ENCODE assay signal across 8 cellular contexts in the genomic region with DNA sequence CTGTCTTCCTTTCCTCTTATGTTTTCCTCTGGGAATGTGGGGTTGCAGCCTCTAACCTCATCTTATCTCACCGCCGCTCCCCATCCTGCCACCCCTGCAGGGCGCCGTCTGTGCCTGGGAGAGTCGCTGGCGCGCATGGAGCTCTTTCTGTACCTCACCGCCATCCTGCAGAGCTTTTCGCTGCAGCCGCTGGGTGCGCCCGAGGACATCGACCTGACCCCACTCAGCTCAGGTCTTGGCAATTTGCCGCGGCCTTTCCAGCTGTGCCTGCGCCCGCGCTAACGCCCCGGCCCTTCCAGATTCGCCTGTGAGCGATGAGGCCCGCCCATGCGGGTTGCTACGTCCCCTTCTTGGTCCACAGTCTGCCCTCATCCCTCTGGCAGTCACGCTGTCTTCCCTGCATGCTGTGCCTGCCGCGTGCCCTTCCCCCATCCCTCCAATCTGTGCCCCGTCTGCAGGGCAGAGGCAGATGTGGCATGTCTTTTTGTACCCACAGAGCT. TPM values are rescaled to one million over a fixed set of nuclear protein-coding genes. Genes with fewer than 3 reads are reported as not detected.
DNase-seq lines count a peak whose midpoint lies in the region; FAIRE-seq and TF ChIP-seq lines count a peak whose summit lies in the region.
"Not testable (repeated sequence)": the region's sequence is repeated elsewhere in the genome, so short reads cannot be mapped to it uniquely, and the experiment has no call there.

No MANE protein-coding gene starts in this region.

- not testable (repeated sequence) for TF ChIP-seq POLR2A in GM12891 (IDR thresholded peaks at IDR 0.05; ENCODE audit: low read depth, low read length); erythroblast (IDR thresholded peaks at IDR 0.05; ENCODE audit: low read length)

- not testable (repeated sequence) for DNase-seq in GM12891 (ENCODE audit: insufficient read length, low spot score)
- DNase-seq in NCI-H1930 (lab: John Stamatoyannopoulos, UW) (peak; percentile 7 to 29), T-helper 22 cell (ENCODE audit: low read depth) (peak; percentile 80), erythroblast (lab: John Stamatoyannopoulos, UW) (peak; percentile 79 to 80), medulla oblongata (ENCODE audit: extremely low spot score) (peak; percentile 12), urothelium cell line (ENCODE audit: low spot score) (peak; percentile 70)
- DNase-seq in activated effector memory CD4-positive, alpha-beta T cell treated with Interleukin-2 at 50 U/mL for 16 hours = peak; percentile 81
- DNase-seq in stimulated activated CD4-positive, alpha-beta T cell treated with anti-CD3 and anti-CD28 coated beads, Interleukin-15, amount 100 ng/mL, for 24 hours = peak; percentile 88

- FAIRE-seq in GM12891 (lab: Jason Lieb, UNC) (peak; percentile 89), urothelium cell line (lab: Jason Lieb, UNC) (peak; percentile 87)

RNA-seq across cellular contexts. Expression of a gene that starts 13.6 kb away (rescaled TPM):
- not detected for polyA plus RNA-seq in GM12891 (2012; ENCODE audit: low read depth, missing spikeins)

RNA-seq across cellular contexts. Expression of a gene that starts 39.6 kb away (rescaled TPM):
- polyA plus RNA-seq in GM12891 (2012; ENCODE audit: low read depth, missing spikeins) = not detected
